Comparison of ENCODE assay signal across 8 cellular contexts in the genomic region with DNA sequence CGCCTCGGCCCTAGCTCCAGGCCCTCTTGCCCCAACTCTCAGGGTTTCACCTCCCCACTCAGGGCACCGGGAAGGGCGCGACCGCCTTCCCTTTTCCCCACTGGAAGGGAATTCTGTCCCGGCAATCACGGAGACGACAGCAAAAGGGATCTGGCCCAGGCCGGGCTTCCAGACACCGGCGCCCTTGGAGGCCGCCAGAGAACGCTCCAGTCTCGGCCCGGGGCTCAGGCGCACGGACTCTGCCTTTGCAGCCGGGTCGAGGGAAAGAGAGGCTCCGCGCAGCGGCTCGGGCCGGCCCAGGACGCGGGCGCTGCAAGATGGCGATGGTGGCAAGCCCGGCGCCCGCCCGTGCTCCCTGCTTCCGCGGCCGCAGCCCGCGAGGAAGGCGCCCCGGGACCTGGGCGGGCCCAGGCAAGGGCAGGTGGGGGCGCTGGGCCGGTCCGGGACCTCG. TPM values are rescaled to one million over a fixed set of nuclear protein-coding genes. Genes with fewer than 3 reads are reported as not detected.
DNase-seq lines count a peak whose midpoint lies in the region; ATAC-seq lines count a peak whose summit lies in the region.

No MANE protein-coding gene starts in this region.

- CTCF ChIA-PET in activated naive CD4-positive, alpha-beta T cell treated with anti-CD3 and anti-CD28 coated beads for 36 hours (lab: Charles Lee): interaction anchor here (0.6 to 1.2 kb wide), 3 partner anchors 19 to 161 kb away, joined by 3 to 7 read pairs (median 6); no protein-coding TSS in a partner anchor

- H3K27ac Mint-ChIP-seq in activated naive CD4-positive, alpha-beta T cell treated with anti-CD3 and anti-CD28 coated beads for 36 hours: peak overlapping the region; percentile 85

- under 1% methylated on average over 45 of the region's 45 CpGs for WGBS in urinary bladder

- H3K4me3 Mint-ChIP-seq in activated naive CD4-positive, alpha-beta T cell treated with anti-CD3 and anti-CD28 coated beads for 36 hours: peak overlapping the region; percentile 79

- peak overlapping the region; percentile 96 for H3K27ac ChIP-seq in urinary bladder (ENCODE audit: low read depth)

- no peaks in the 10 kb centered on the region for H3K36me3 ChIP-seq in urinary bladder (ENCODE audit: insufficient read depth)

- intact Hi-C loops in activated naive CD4-positive, alpha-beta T cell treated with anti-CD3 and anti-CD28 coated beads for 36 hours (cut with micrococcal nuclease): loop anchor here (1.0 to 5.0 kb wide), 7 partner anchors 47 to 761 kb away; a partner anchor contains a TSS

- H3K27me3 Mint-ChIP-seq in activated naive CD4-positive, alpha-beta T cell treated with anti-CD3 and anti-CD28 coated beads for 36 hours (ENCODE audit: low read depth): no peaks in the 10 kb centered on the region

- peaks cover 11% of the 10 kb centered on the region for H3K4me1 ChIP-seq in urinary bladder (ENCODE audit: insufficient read depth)

- ATAC-seq in HG03378 (IDR thresholded peaks at IDR 0.05; ENCODE audit: unreplicated experiment): no peak

- peaks cover 26% of the 10 kb centered on the region for H3K36me3 Mint-ChIP-seq in activated naive CD4-positive, alpha-beta T cell treated with anti-CD3 and anti-CD28 coated beads for 36 hours (ENCODE audit: low read depth)

- H3K4me1 Mint-ChIP-seq in activated naive CD4-positive, alpha-beta T cell treated with anti-CD3 and anti-CD28 coated beads for 36 hours (ENCODE audit: low read depth): peaks cover 69% of the 10 kb centered on the region

- peak; percentile 52 for DNase-seq in activated naive CD4-positive, alpha-beta T cell treated with anti-CD3 and anti-CD28 coated beads for 36 hours
- DNase-seq in activated naive CD4-positive, alpha-beta T cell treated with Interleukin-2 at 50 U/mL for 16 hours: no peak
- DNase-seq in Jurkat, Clone E6-1 (ENCODE audit: low read depth, low spot score): no peak
- DNase-seq in central memory CD4-positive, alpha-beta T cell: peak; percentile 71
- peak; percentile 89 for DNase-seq in mesenteric fat pad (ENCODE audit: low spot score)
- DNase-seq in mucosa of gallbladder (ENCODE audit: low spot score): no peak

- no peaks in the 10 kb centered on the region for H3K9me3 Mint-ChIP-seq in activated naive CD4-positive, alpha-beta T cell treated with anti-CD3 and anti-CD28 coated beads for 36 hours

- H3K4me3 ChIP-seq in Jurkat, Clone E6-1 (ENCODE audit: low read length): peak overlapping the region; percentile 83
- peak overlapping the region; percentile 87 for H3K4me3 ChIP-seq in urinary bladder (ENCODE audit: low read depth, low read length)

RNA-seq across cellular contexts. Expression of a gene that starts 1.1 kb away (rescaled TPM):
- 100 to 1,000 TPM; 136 to 140 TPM for total RNA-seq in activated naive CD4-positive, alpha-beta T cell treated with anti-CD3 and anti-CD28 coated beads for 36 hours
- polyA plus RNA-seq in Jurkat, Clone E6-1 (2012; ENCODE audit: insufficient read depth, insufficient read length): 156 TPM
- total RNA-seq in mesenteric fat pad: 147 TPM
- total RNA-seq in urinary bladder: 85.9 TPM
- polyA plus RNA-seq in urinary bladder: 140 TPM
- total RNA-seq in mucosa of gallbladder: 213 TPM

RNA-seq across cellular contexts. Expression of a gene that starts 41.9 kb away (rescaled TPM):
- 10 to 100 TPM; 25.2 to 29.4 TPM for total RNA-seq in activated naive CD4-positive, alpha-beta T cell treated with anti-CD3 and anti-CD28 coated beads for 36 hours
- polyA plus RNA-seq in Jurkat, Clone E6-1 (2012; ENCODE audit: insufficient read depth, insufficient read length): 56.8 TPM
- total RNA-seq in mesenteric fat pad (46.8 TPM), urinary bladder (25.6 TPM), mucosa of gallbladder (78.0 TPM)
- 69.9 TPM for polyA plus RNA-seq in urinary bladder

Comparison
In these comparisons a context has a peak if more than half of its experiments do, and no peak if none do; other contexts are left out.
1. DNase-seq: peak in activated naive CD4-positive, alpha-beta T cell treated with anti-CD3 and anti-CD28 coated beads for 36 hours (single experiment), central memory CD4-positive, alpha-beta T cell (single experiment) and mesenteric fat pad (single experiment); none in activated naive CD4-positive, alpha-beta T cell treated with Interleukin-2 at 50 U/mL for 16 hours (single experiment), Jurkat, Clone E6-1 (single experiment) and mucosa of gallbladder (single experiment).